ENCODE assay signal across 1 cellular context in the genomic region with DNA sequence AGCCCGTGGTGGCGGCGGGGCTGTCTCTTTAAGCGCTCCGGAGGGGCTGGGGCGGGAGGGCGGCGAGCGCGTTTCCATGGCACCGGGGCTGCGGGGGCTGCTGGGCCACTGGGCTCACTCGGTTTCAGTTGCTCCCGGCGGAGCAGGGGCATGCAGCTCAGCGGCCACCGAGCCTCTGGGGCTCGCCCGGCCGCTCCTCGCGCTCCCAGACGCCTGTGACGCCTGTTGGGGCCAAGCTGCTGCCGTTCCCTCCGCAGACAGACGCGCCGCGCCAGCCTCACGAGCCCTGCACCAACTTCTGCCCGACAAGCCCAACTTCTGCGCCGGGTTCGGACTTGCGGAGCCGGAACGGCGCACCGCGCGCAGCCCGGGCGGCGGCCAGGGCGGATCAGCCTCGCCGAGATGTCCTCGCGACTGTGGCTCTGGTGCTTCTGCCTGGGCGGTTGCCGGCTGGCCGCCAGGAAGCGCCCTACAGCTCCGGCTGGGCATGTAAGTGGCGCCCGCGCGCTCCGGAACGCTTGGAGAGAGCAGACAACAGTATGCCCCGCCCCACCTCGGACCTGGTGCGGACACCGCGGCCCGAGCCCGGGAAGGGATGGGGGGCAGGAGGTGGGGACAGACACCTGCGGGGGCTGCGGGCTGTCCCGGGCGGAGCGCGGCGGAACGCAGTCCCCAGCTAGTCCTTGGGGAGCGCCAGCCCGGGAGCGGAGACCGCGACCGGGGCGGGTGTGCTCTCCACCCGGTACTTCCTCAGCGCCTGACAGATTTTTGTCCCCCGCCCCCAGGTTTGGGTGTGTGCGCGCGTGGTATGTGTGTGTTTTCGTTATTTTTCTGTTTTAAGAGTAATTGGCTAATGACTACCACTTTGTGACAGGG.
TF ChIP-seq lines count a peak whose summit lies in the region.

No MANE protein-coding gene starts in this region.

TF ChIP-seq in WTC11, 78 proteins besides CTCF, POLR2A, EP300 and RAD21 (continued from another document and continues in another):
- TF ChIP-seq, protein P1, sequence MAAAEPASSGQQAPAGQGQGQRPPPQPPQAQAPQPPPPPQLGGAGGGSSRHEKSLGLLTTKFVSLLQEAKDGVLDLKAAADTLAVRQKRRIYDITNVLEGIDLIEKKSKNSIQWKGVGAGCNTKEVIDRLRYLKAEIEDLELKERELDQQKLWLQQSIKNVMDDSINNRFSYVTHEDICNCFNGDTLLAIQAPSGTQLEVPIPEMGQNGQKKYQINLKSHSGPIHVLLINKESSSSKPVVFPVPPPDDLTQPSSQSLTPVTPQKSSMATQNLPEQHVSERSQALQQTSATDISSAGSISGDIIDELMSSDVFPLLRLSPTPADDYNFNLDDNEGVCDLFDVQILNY (CRISPR knock-in tag; IDR thresholded peaks at IDR 0.05): peak; percentile 80
- TF ChIP-seq OVOL2 (CRISPR knock-in tag; IDR thresholded peaks at IDR 0.05; ENCODE audit: borderline replicate concordance) (no peak), TEAD4 (CRISPR knock-in tag; IDR thresholded peaks at IDR 0.05) (0 out of 2 replicates have a peak, but pooled peaks have one; percentile 39), ELF4 (CRISPR knock-in tag; IDR thresholded peaks at IDR 0.05; ENCODE audit: low read depth) (0 out of 2 replicates have a peak, but pooled peaks have one; percentile 72), NFATC4 (CRISPR knock-in tag; IDR thresholded peaks at IDR 0.05) (no peak), ESRRA (CRISPR knock-in tag; IDR thresholded peaks at IDR 0.05; ENCODE audit: borderline replicate concordance) (0 out of 2 replicates have a peak, but pooled peaks have one; percentile 54), ZNF416 (CRISPR knock-in tag; IDR thresholded peaks at IDR 0.05) (no peak), HMGA2 (CRISPR knock-in tag; IDR thresholded peaks at IDR 0.05) (no peak), GRHL2 (CRISPR knock-in tag; IDR thresholded peaks at IDR 0.05; ENCODE audit: insufficient replicate concordance, severe bottlenecking) (no peak), MYBL2 (CRISPR knock-in tag; IDR thresholded peaks at IDR 0.05) (peak; percentile 62; the same call in 1 of the 2 replicates), FOXJ3 (CRISPR knock-in tag; IDR thresholded peaks at IDR 0.05; ENCODE audit: borderline replicate concordance) (no peak), ZNF219 (CRISPR knock-in tag; IDR thresholded peaks at IDR 0.05; ENCODE audit: borderline replicate concordance) (no peak), IRF2 (CRISPR knock-in tag; IDR thresholded peaks at IDR 0.05; ENCODE audit: borderline replicate concordance, low read depth) (no peak)
- TF ChIP-seq, protein P2, sequence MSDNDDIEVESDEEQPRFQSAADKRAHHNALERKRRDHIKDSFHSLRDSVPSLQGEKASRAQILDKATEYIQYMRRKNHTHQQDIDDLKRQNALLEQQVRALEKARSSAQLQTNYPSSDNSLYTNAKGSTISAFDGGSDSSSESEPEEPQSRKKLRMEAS (CRISPR knock-in tag; IDR thresholded peaks at IDR 0.05): peak; percentile 88
- TF ChIP-seq, protein P3, sequence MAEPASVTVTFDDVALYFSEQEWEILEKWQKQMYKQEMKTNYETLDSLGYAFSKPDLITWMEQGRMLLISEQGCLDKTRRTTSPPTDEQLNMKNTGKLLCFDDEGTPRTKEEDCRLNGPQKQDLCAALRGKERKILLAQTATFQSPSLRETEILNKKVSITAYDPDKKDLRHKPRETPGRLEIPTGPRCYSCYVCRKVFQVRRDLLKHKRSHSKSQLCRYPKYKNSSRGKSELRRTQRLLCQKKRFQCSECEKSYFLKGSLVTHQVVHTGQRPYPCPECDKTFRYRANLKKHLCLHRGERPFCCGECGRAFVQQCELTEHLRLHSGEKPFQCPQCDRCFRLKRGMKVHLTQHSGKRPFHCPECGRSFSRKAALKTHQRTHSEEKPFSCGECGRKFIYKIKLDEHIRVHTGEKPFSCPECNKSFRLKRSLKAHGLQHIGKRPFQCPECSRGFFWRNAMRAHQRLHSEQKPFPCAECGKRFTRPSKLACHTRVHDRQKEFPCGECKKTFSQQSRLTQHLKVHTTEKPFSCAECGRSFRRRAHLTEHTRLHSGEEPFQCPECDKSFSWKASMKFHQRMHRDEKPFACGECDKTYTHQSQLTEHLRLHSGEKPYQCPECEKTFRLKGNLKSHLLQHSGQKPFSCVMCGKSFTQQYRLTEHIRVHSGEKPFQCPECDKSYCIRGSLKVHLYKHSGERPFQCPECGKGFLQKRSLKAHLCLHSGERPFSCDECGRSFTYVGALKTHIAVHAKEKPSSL (CRISPR knock-in tag; conservative IDR thresholded peaks at IDR 0.05): no peak
- TF ChIP-seq, protein P4, sequence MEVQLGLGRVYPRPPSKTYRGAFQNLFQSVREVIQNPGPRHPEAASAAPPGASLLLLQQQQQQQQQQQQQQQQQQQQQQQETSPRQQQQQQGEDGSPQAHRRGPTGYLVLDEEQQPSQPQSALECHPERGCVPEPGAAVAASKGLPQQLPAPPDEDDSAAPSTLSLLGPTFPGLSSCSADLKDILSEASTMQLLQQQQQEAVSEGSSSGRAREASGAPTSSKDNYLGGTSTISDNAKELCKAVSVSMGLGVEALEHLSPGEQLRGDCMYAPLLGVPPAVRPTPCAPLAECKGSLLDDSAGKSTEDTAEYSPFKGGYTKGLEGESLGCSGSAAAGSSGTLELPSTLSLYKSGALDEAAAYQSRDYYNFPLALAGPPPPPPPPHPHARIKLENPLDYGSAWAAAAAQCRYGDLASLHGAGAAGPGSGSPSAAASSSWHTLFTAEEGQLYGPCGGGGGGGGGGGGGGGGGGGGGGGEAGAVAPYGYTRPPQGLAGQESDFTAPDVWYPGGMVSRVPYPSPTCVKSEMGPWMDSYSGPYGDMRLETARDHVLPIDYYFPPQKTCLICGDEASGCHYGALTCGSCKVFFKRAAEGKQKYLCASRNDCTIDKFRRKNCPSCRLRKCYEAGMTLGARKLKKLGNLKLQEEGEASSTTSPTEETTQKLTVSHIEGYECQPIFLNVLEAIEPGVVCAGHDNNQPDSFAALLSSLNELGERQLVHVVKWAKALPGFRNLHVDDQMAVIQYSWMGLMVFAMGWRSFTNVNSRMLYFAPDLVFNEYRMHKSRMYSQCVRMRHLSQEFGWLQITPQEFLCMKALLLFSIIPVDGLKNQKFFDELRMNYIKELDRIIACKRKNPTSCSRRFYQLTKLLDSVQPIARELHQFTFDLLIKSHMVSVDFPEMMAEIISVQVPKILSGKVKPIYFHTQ (CRISPR knock-in tag; IDR thresholded peaks at IDR 0.05): no peak
- TF ChIP-seq, protein P5, sequence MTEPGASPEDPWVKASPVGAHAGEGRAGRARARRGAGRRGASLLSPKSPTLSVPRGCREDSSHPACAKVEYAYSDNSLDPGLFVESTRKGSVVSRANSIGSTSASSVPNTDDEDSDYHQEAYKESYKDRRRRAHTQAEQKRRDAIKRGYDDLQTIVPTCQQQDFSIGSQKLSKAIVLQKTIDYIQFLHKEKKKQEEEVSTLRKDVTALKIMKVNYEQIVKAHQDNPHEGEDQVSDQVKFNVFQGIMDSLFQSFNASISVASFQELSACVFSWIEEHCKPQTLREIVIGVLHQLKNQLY (CRISPR knock-in tag; IDR thresholded peaks at IDR 0.05): 0 out of 2 replicates have a peak, but pooled peaks have one; percentile 70
- TF ChIP-seq, protein P6, sequence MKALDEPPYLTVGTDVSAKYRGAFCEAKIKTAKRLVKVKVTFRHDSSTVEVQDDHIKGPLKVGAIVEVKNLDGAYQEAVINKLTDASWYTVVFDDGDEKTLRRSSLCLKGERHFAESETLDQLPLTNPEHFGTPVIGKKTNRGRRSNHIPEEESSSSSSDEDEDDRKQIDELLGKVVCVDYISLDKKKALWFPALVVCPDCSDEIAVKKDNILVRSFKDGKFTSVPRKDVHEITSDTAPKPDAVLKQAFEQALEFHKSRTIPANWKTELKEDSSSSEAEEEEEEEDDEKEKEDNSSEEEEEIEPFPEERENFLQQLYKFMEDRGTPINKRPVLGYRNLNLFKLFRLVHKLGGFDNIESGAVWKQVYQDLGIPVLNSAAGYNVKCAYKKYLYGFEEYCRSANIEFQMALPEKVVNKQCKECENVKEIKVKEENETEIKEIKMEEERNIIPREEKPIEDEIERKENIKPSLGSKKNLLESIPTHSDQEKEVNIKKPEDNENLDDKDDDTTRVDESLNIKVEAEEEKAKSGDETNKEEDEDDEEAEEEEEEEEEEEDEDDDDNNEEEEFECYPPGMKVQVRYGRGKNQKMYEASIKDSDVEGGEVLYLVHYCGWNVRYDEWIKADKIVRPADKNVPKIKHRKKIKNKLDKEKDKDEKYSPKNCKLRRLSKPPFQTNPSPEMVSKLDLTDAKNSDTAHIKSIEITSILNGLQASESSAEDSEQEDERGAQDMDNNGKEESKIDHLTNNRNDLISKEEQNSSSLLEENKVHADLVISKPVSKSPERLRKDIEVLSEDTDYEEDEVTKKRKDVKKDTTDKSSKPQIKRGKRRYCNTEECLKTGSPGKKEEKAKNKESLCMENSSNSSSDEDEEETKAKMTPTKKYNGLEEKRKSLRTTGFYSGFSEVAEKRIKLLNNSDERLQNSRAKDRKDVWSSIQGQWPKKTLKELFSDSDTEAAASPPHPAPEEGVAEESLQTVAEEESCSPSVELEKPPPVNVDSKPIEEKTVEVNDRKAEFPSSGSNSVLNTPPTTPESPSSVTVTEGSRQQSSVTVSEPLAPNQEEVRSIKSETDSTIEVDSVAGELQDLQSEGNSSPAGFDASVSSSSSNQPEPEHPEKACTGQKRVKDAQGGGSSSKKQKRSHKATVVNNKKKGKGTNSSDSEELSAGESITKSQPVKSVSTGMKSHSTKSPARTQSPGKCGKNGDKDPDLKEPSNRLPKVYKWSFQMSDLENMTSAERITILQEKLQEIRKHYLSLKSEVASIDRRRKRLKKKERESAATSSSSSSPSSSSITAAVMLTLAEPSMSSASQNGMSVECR (CRISPR knock-in tag; IDR thresholded peaks at IDR 0.05; ENCODE audit: borderline replicate concordance): peak; percentile 79; the same call in 1 of the 2 replicates
- TF ChIP-seq, protein P7, sequence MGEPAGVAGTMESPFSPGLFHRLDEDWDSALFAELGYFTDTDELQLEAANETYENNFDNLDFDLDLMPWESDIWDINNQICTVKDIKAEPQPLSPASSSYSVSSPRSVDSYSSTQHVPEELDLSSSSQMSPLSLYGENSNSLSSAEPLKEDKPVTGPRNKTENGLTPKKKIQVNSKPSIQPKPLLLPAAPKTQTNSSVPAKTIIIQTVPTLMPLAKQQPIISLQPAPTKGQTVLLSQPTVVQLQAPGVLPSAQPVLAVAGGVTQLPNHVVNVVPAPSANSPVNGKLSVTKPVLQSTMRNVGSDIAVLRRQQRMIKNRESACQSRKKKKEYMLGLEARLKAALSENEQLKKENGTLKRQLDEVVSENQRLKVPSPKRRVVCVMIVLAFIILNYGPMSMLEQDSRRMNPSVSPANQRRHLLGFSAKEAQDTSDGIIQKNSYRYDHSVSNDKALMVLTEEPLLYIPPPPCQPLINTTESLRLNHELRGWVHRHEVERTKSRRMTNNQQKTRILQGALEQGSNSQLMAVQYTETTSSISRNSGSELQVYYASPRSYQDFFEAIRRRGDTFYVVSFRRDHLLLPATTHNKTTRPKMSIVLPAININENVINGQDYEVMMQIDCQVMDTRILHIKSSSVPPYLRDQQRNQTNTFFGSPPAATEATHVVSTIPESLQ (CRISPR knock-in tag; IDR thresholded peaks at IDR 0.05): no peak
- TF ChIP-seq, protein P8, sequence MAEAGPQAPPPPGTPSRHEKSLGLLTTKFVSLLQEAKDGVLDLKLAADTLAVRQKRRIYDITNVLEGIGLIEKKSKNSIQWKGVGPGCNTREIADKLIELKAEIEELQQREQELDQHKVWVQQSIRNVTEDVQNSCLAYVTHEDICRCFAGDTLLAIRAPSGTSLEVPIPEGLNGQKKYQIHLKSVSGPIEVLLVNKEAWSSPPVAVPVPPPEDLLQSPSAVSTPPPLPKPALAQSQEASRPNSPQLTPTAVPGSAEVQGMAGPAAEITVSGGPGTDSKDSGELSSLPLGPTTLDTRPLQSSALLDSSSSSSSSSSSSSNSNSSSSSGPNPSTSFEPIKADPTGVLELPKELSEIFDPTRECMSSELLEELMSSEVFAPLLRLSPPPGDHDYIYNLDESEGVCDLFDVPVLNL (CRISPR knock-in tag; IDR thresholded peaks at IDR 0.05; ENCODE audit: borderline replicate concordance, low read depth): no peak
- TF ChIP-seq, protein P9, sequence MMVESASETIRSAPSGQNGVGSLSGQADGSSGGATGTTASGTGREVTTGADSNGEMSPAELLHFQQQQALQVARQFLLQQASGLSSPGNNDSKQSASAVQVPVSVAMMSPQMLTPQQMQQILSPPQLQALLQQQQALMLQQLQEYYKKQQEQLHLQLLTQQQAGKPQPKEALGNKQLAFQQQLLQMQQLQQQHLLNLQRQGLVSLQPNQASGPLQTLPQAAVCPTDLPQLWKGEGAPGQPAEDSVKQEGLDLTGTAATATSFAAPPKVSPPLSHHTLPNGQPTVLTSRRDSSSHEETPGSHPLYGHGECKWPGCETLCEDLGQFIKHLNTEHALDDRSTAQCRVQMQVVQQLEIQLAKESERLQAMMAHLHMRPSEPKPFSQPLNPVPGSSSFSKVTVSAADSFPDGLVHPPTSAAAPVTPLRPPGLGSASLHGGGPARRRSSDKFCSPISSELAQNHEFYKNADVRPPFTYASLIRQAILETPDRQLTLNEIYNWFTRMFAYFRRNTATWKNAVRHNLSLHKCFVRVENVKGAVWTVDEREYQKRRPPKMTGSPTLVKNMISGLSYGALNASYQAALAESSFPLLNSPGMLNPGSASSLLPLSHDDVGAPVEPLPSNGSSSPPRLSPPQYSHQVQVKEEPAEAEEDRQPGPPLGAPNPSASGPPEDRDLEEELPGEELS (CRISPR knock-in tag; IDR thresholded peaks at IDR 0.05): peak; percentile 65
- TF ChIP-seq, protein P10, sequence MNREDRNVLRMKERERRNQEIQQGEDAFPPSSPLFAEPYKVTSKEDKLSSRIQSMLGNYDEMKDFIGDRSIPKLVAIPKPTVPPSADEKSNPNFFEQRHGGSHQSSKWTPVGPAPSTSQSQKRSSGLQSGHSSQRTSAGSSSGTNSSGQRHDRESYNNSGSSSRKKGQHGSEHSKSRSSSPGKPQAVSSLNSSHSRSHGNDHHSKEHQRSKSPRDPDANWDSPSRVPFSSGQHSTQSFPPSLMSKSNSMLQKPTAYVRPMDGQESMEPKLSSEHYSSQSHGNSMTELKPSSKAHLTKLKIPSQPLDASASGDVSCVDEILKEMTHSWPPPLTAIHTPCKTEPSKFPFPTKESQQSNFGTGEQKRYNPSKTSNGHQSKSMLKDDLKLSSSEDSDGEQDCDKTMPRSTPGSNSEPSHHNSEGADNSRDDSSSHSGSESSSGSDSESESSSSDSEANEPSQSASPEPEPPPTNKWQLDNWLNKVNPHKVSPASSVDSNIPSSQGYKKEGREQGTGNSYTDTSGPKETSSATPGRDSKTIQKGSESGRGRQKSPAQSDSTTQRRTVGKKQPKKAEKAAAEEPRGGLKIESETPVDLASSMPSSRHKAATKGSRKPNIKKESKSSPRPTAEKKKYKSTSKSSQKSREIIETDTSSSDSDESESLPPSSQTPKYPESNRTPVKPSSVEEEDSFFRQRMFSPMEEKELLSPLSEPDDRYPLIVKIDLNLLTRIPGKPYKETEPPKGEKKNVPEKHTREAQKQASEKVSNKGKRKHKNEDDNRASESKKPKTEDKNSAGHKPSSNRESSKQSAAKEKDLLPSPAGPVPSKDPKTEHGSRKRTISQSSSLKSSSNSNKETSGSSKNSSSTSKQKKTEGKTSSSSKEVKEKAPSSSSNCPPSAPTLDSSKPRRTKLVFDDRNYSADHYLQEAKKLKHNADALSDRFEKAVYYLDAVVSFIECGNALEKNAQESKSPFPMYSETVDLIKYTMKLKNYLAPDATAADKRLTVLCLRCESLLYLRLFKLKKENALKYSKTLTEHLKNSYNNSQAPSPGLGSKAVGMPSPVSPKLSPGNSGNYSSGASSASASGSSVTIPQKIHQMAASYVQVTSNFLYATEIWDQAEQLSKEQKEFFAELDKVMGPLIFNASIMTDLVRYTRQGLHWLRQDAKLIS (CRISPR knock-in tag; IDR thresholded peaks at IDR 0.05; ENCODE audit: borderline replicate concordance): peak; percentile 66
